Comparison of ENCODE assay signal across 8 cellular contexts in genomic region chr6:129500958-129501381, GRCh38.
DNase-seq lines count a peak whose midpoint lies in the region; ATAC-seq and TF ChIP-seq lines count a peak whose summit lies in the region.

No MANE protein-coding gene starts in this region.

- H3K4me3 ChIP-seq in GM12864 (ENCODE audit: low read depth, low read length): no peak overlapping the region
- no peak overlapping the region for H3K4me3 ChIP-seq in NB4 (ENCODE audit: low read depth, low read length)

- H3K36me3 Mint-ChIP-seq in chondrocyte (ENCODE audit: low read depth) (no peaks in the 10 kb centered on the region), progenitor cell of endocrine pancreas (ENCODE audit: insufficient read depth) (no peaks in the 10 kb centered on the region)

- TF ChIP-seq CTCF in GM12864 (IDR thresholded peaks at IDR 0.05; ENCODE audit: low read depth, low read length, missing control alignments) (peak; percentile 35), NB4 (IDR thresholded peaks at IDR 0.05; ENCODE audit: low read depth, low read length) (no peak), chondrocyte (IDR thresholded peaks at IDR 0.05) (peak; percentile 80), progenitor cell of endocrine pancreas (IDR thresholded peaks at IDR 0.05; ENCODE audit: unreplicated experiment) (peak; percentile 40)

- peak overlapping the region; percentile 48 for H3K4me3 Mint-ChIP-seq in chondrocyte (ENCODE audit: unreplicated experiment)
- no peak overlapping the region for H3K4me3 Mint-ChIP-seq in progenitor cell of endocrine pancreas (ENCODE audit: low read depth)

- no peak for TF ChIP-seq POLR2A in NB4 (IDR thresholded peaks at IDR 0.05; ENCODE audit: extremely low read depth, insufficient read length)

- H3K9me3 Mint-ChIP-seq in chondrocyte (ENCODE audit: low read depth) (no peaks in the 10 kb centered on the region), progenitor cell of endocrine pancreas (ENCODE audit: low read depth) (no peaks in the 10 kb centered on the region)

- no peak for ATAC-seq in HG03135 (IDR thresholded peaks at IDR 0.05; ENCODE audit: unreplicated experiment)

- peak overlapping the region; percentile 83 for H3K27ac Mint-ChIP-seq in chondrocyte (ENCODE audit: unreplicated experiment)
- peak overlapping the region; percentile 83 for H3K27ac Mint-ChIP-seq in progenitor cell of endocrine pancreas

- no peaks in the 10 kb centered on the region for H3K27me3 Mint-ChIP-seq in chondrocyte (ENCODE audit: low read depth)
- H3K27me3 Mint-ChIP-seq in progenitor cell of endocrine pancreas: no peaks in the 10 kb centered on the region

- H3K4me1 Mint-ChIP-seq in chondrocyte (ENCODE audit: low read depth) (peaks cover 33% of the 10 kb centered on the region), progenitor cell of endocrine pancreas (ENCODE audit: low read depth) (peaks cover 9% of the 10 kb centered on the region)

- DNase-seq in GM12864 (ENCODE audit: low read depth): no peak
- DNase-seq in NB4 (ENCODE audit: low read depth): peak; percentile 24
- DNase-seq in chondrocyte (ENCODE audit: low spot score): no peak
- no peak for DNase-seq in progenitor cell of endocrine pancreas (ENCODE audit: low spot score, unreplicated experiment)
- DNase-seq in cortex of kidney (lab: John Stamatoyannopoulos, UW): no peak
- no peak for DNase-seq in NCI-H1930 (lab: John Stamatoyannopoulos, UW)
- DNase-seq in activated gamma-delta T cell treated with Interleukin-2 at 50 U/mL for 16 hours: no peak
